In genomic region chr7:130988443-130988842, GRCh38 we compare ENCODE assay signal across 10 cellular contexts.
A peak's percentile ranks its signal among the peaks of the same experiment; 100 is the strongest.
DNase-seq lines count a peak whose midpoint lies in the region; ATAC-seq and TF ChIP-seq lines count a peak whose summit lies in the region.
"Had no signal": no experiment of that assay in that cellular context is flagged by ENCODE, and none has a peak within 500 bp of the region (broad histone marks: within the 10 kb centered on the region; RNA-seq: fewer than 3 reads in every experiment).

No MANE protein-coding gene starts in this region.

- WGBS in esophagus muscularis mucosa = 39% methylated on average over 5 of the region's 5 CpGs

- no peak for TF ChIP-seq CTCF in esophagus muscularis mucosa (IDR thresholded peaks at IDR 0.05)

- no peak overlapping the region for H3K4me3 ChIP-seq in esophagus muscularis mucosa

- peak overlapping the region; percentile 20 to 32 (median 26) for H3K27ac ChIP-seq in esophagus muscularis mucosa (replicated peaks in 1 of 4)
- H3K27ac ChIP-seq: HL-60 had no signal

- no peak for ATAC-seq in GM21619 (IDR thresholded peaks at IDR 0.05; ENCODE audit: unreplicated experiment)
- no peak for ATAC-seq in GM21367 (IDR thresholded peaks at IDR 0.05; ENCODE audit: unreplicated experiment)
- ATAC-seq: WTC11 had no signal

- peaks cover 0 to 29% (median 11%) of the 10 kb centered on the region in 4 donors for H3K36me3 ChIP-seq in esophagus muscularis mucosa

- DNase-seq in NCI-H146 (lab: John Stamatoyannopoulos, UW) (peak; percentile 44), NCI-H146 treated with DMSO at 0.1 percent for 48 hours (lab: John Stamatoyannopoulos, UW; ENCODE audit: unreplicated experiment) (no peak), T follicular helper cell (ENCODE audit: low read depth) (peak; percentile 35), esophagus muscularis mucosa (ENCODE audit: extremely low spot score) (no peak), renal cortical epithelial cell (ENCODE audit: low read depth) (peak; percentile 56), NAMALWA (ENCODE audit: low spot score) (no peak)

- no peaks in the 10 kb centered on the region for H3K9me3 ChIP-seq in esophagus muscularis mucosa

- H3K4me1 ChIP-seq in esophagus muscularis mucosa = peaks cover 69 to 100% (median 98%) of the 10 kb centered on the region in 4 donors

- H3K27me3 ChIP-seq in esophagus muscularis mucosa = no peaks in the 10 kb centered on the region

- no peak for TF ChIP-seq EP300 in esophagus muscularis mucosa (IDR thresholded peaks at IDR 0.05)

- intact Hi-C loops in esophagus muscularis mucosa (cut with DNase I) = no loop called here

- TF ChIP-seq POLR2A in esophagus muscularis mucosa (IDR thresholded peaks at IDR 0.05; ENCODE audit: low read depth) = no peak

Comparison
In these comparisons a context has a peak if more than half of its experiments do, and no peak if none do; other contexts are left out.
1. DNase-seq: peak in NCI-H146 (single experiment), T follicular helper cell (single experiment) and renal cortical epithelial cell (single experiment); none in NCI-H146 treated with DMSO at 0.1 percent for 48 hours (single experiment), esophagus muscularis mucosa (single experiment) and NAMALWA (single experiment).